In genomic region chr9:38061326-38061947, GRCh38 we compare ENCODE assay signal across 10 cellular contexts. TPM values are rescaled to one million over a fixed set of nuclear protein-coding genes. Genes with fewer than 3 reads are reported as not detected.
DNase-seq lines count a peak whose midpoint lies in the region; ATAC-seq and TF ChIP-seq lines count a peak whose summit lies in the region.
"Had no signal": no experiment of that assay in that cellular context is flagged by ENCODE, and none has a peak within 500 bp of the region (broad histone marks: within the 10 kb centered on the region; RNA-seq: fewer than 3 reads in every experiment).

No MANE protein-coding gene starts in this region.

- TF ChIP-seq RAD21 in IMR-90 (IDR thresholded peaks at IDR 0.05; ENCODE audit: low read length), result no peak

- intact Hi-C loops in IMR-90 (cut with micrococcal nuclease), result no loop called here

- H2BK120ac ChIP-seq in IMR-90 (ENCODE audit: low read depth, low read length) (no peak overlapping the region), trophoblast cell (ENCODE audit: insufficient read depth, low read length, poor library complexity) (no peak overlapping the region)

- no peak overlapping the region for H3K4ac ChIP-seq in IMR-90 (ENCODE audit: low read depth, low read length)
- H3K4ac ChIP-seq in trophoblast cell (ENCODE audit: low read depth, low read length), result peak overlapping the region; percentile 70

- H2AK5ac ChIP-seq in IMR-90 (ENCODE audit: low read depth, low read length), result peak overlapping the region; percentile 56; the same call in 1 of the 2 replicates
- no peak overlapping the region for H2AK5ac ChIP-seq in trophoblast cell (ENCODE audit: low read length)

- H3K9ac ChIP-seq in IMR-90 (ENCODE audit: low read depth, low read length) (no peak overlapping the region), trophoblast cell (ENCODE audit: low read length) (no peak overlapping the region)

- H3K36me3 ChIP-seq in HEK293 (ENCODE audit: control insufficient read depth in 2 of 2, insufficient read depth in 1 of 2, low read length in 2 of 2) (peaks cover 0 to 59% of the 10 kb centered on the region in 2 experiments; a peak in 1 of 3 replicates), IMR-90 (ENCODE audit: control insufficient read depth, insufficient read depth, low read length) (peaks cover 32% of the 10 kb centered on the region), trophoblast cell (ENCODE audit: control insufficient read depth in 1 of 2, insufficient read depth in 2 of 2, low read length in 2 of 2) (peaks cover 13 to 36% of the 10 kb centered on the region in 2 experiments)

- no peak overlapping the region for H2BK20ac ChIP-seq in IMR-90 (ENCODE audit: low read depth, low read length)

- peaks cover 61% of the 10 kb centered on the region for H3K9me1 ChIP-seq in IMR-90 (ENCODE audit: insufficient read depth, low read length)

- H3K27me3 ChIP-seq in IMR-90 (ENCODE audit: control insufficient read depth, insufficient read depth, low read length) (no peaks in the 10 kb centered on the region), trophoblast cell (ENCODE audit: insufficient read depth, low read length) (no peaks in the 10 kb centered on the region)
- H3K27me3 ChIP-seq: esophagus muscularis mucosa had no signal

- no peak overlapping the region for H2BK12ac ChIP-seq in trophoblast cell (ENCODE audit: low read length)

- peak; percentile 49 for ATAC-seq in GM18868 (IDR thresholded peaks at IDR 0.05; ENCODE audit: unreplicated experiment)
- no peak for ATAC-seq in IMR-90 (ENCODE audit: low read depth)
- ATAC-seq in HG03139 (IDR thresholded peaks at IDR 0.05; ENCODE audit: unreplicated experiment), result no peak

- H3K27ac ChIP-seq in HEK293 (ENCODE audit: extremely low read depth, low read depth, low read length), result no peak overlapping the region
- peak overlapping the region; percentile 24; the same call in 1 of the 2 replicates for H3K27ac ChIP-seq in IMR-90 (ENCODE audit: insufficient read depth, low read length)
- H3K27ac ChIP-seq in trophoblast cell (ENCODE audit: low read depth, low read length), result no peak overlapping the region

- H3K23ac ChIP-seq in IMR-90 (ENCODE audit: low read depth, low read length) (peak overlapping the region; percentile 53), trophoblast cell (ENCODE audit: low read length) (no peak overlapping the region)

- dilution Hi-C loops in IMR-90 (cut with HindIII; ENCODE audit: low sequenced_read_pairs, unreplicated experiment), result loop anchor here (25.0 kb wide), 1 partner anchor 124 kb away; no protein-coding TSS in a partner anchor

- H3K9me3 ChIP-seq in HEK293 (ENCODE audit: control insufficient read depth, insufficient read depth, low read depth, low read length) (no peaks in the 10 kb centered on the region), IMR-90 (ENCODE audit: control insufficient read depth, insufficient read depth, low read length) (no peaks in the 10 kb centered on the region), trophoblast cell (ENCODE audit: insufficient read depth, low read depth, low read length) (peaks cover 3% of the 10 kb centered on the region)
- H3K9me3 ChIP-seq: esophagus muscularis mucosa had no signal

- no peak overlapping the region for H3K4me2 ChIP-seq in IMR-90 (ENCODE audit: low read depth, low read length)
- no peak overlapping the region for H3K4me2 ChIP-seq in trophoblast cell (ENCODE audit: low read length)

- 82% methylated on average over 2 of the region's 6 CpGs; no CpG with 5 or more reads in 1 of the 2 experiments for WGBS in IMR-90 (ENCODE audit: extremely low coverage in 2 of 2, insufficient read length in 1 of 2), 2 experiments
- no CpG with 5 or more reads among the region's 6 CpGs for WGBS in trophoblast cell (ENCODE audit: extremely low coverage, insufficient coverage, insufficient read length)

- H2AFZ ChIP-seq in IMR-90 (replicated peaks; ENCODE audit: low read length, poor library complexity), result no peak overlapping the region
- H2AFZ ChIP-seq in trophoblast cell (ENCODE audit: insufficient read depth, low read length, poor library complexity), result no peak overlapping the region

- 0 out of 4 replicates have a peak overlapping the region, but pooled peaks of 1 of the 2 experiments have one; percentile 3 for H4K8ac ChIP-seq in IMR-90 (ENCODE audit: low read depth in 2 of 2, low read length in 2 of 2)
- H4K8ac ChIP-seq in trophoblast cell (ENCODE audit: low read depth, low read length), result no peak overlapping the region

- in situ Hi-C loops in IMR-90 (cut with MboI; ENCODE audit: low sequenced_read_pairs), result loop anchor here (5.0 to 25.0 kb wide), 3 partner anchors 39 to 574 kb away; partner anchors contain the start of gene POLR1E

- H2BK15ac ChIP-seq in IMR-90 (ENCODE audit: low read depth, low read length), result no peak overlapping the region

- H3K4me1 ChIP-seq in HEK293 (ENCODE audit: control insufficient read depth, insufficient read depth, low read length) (peaks cover 5% of the 10 kb centered on the region), IMR-90 (ENCODE audit: control insufficient read depth, insufficient read depth, low read length) (peaks cover 52% of the 10 kb centered on the region), trophoblast cell (ENCODE audit: control insufficient read depth in 1 of 2, insufficient read depth in 2 of 2, low read length in 2 of 2) (peaks cover 47 to 58% of the 10 kb centered on the region in 2 experiments)

- no TSS peak for BruUV-seq in IMR-90 (replicated peaks; lab: Mats Ljungman, UMichigan)

- H3K56ac ChIP-seq in IMR-90 (ENCODE audit: extremely low read depth, insufficient read depth, low read length), result no peak overlapping the region

- DNase-seq in IMR-90, result no peak
- no peak for DNase-seq in trophoblast cell
- no peak for DNase-seq in stimulated activated CD4-positive, alpha-beta T cell treated with anti-CD3 and anti-CD28 coated beads, Interleukin-15, amount 100 ng/mL, for 24 hours
- DNase-seq in glomerular visceral epithelial cell (ENCODE audit: extremely low spot score), result no peak
- DNase-seq in HuH-7 (ENCODE audit: low spot score), result no peak
- DNase-seq: activated effector memory CD4-positive, alpha-beta T cell treated with anti-CD3 and anti-CD28 coated beads, Interleukin-2, amount 50 U/mL, for 16 hours had no signal

- CTCF ChIA-PET in HEK293 (lab: Yijun Ruan, JAX) (interaction anchor here (0.6 to 1.4 kb wide), 3 partner anchors 36 to 100 kb away, joined by 3 to 4 read pairs (median 3); no protein-coding TSS in a partner anchor), IMR-90 (lab: Yijun Ruan, JAX) (no interaction called here)

- H3K14ac ChIP-seq in IMR-90 (replicated peaks; ENCODE audit: low read depth, low read length) (peak overlapping the region; percentile 12), trophoblast cell (ENCODE audit: low read length) (no peak overlapping the region)

- H4K91ac ChIP-seq in IMR-90 (ENCODE audit: insufficient read depth, low read depth, low read length), result no peak overlapping the region
- no peak overlapping the region for H4K91ac ChIP-seq in trophoblast cell (ENCODE audit: low read depth, low read length)

- peaks cover 47% of the 10 kb centered on the region for H3K79me2 ChIP-seq in trophoblast cell (ENCODE audit: control insufficient read depth, insufficient read depth, low read length, poor library complexity)

- H4K20me1 ChIP-seq in IMR-90 (ENCODE audit: insufficient read depth, low read length), result peaks cover 98% of the 10 kb centered on the region

- H3K79me1 ChIP-seq in IMR-90 (ENCODE audit: low read depth in 1 of 2, low read length in 2 of 2) (peaks cover 0 to 91% of the 10 kb centered on the region in 2 experiments; a peak in 3 of 4 replicates), trophoblast cell (ENCODE audit: low read length) (no peaks in the 10 kb centered on the region)

- H2AK9ac ChIP-seq in IMR-90 (replicated peaks; ENCODE audit: low read depth, low read length, poor library complexity), result peak overlapping the region; percentile 37

- no peak overlapping the region for H3K4me3 ChIP-seq in HEK293 (ENCODE audit: low read depth, low read length)
- H3K4me3 ChIP-seq in IMR-90 (ENCODE audit: insufficient read depth, low read depth, low read length), result no peak overlapping the region
- H3K4me3 ChIP-seq in trophoblast cell (ENCODE audit: low read depth, low read length), result no peak overlapping the region
- H3K4me3 ChIP-seq: esophagus muscularis mucosa had no signal

- no peak overlapping the region for H4K5ac ChIP-seq in IMR-90 (ENCODE audit: low read depth, low read length)

- no peak overlapping the region for H4K12ac ChIP-seq in trophoblast cell (ENCODE audit: low read depth, low read length)

- H3K18ac ChIP-seq in IMR-90 (ENCODE audit: low read depth, low read length) (no peak overlapping the region), trophoblast cell (ENCODE audit: low read length) (no peak overlapping the region)

- POLR2A ChIA-PET in HEK293 (lab: Yijun Ruan, JAX) (interaction anchor here (0.6 to 1.3 kb wide), 3 partner anchors 18 to 310 kb away, joined by 4 to 6 read pairs (median 4); no protein-coding TSS in a partner anchor), IMR-90 (lab: Charles Lee; ENCODE audit: unreplicated experiment) (no interaction called here)

- TF ChIP-seq POLR2A in IMR-90 (IDR thresholded peaks at IDR 0.05; ENCODE audit: low read depth, low read length), result no peak

- no peak overlapping the region for H2BK5ac ChIP-seq in IMR-90 (ENCODE audit: low read depth, low read length, poor library complexity, severe bottlenecking)
- no peak overlapping the region for H2BK5ac ChIP-seq in trophoblast cell (ENCODE audit: low read depth, low read length, poor library complexity)

- no peak for TF ChIP-seq CTCF in HEK293 (tag by site-specific recombination; IDR thresholded peaks at IDR 0.05)
- no peak for TF ChIP-seq CTCF in IMR-90 (conservative IDR thresholded peaks at IDR 0.05; ENCODE audit: low read depth, low read length)

TF ChIP-seq in HEK293, 187 proteins besides CTCF, POLR2A, EP300 and RAD21:
- TF ChIP-seq ZIC2 (tag by site-specific recombination; IDR thresholded peaks at IDR 0.05) (peak; percentile 31; the same call in 1 of the 2 replicates), YY1 (tag by site-specific recombination; IDR thresholded peaks at IDR 0.05) (no peak), ZNF174 (tag by site-specific recombination; IDR thresholded peaks at IDR 0.05) (no peak), ZSCAN23 (tag by site-specific recombination; IDR thresholded peaks at IDR 0.05) (no peak)

TF ChIP-seq in IMR-90, 13 proteins besides CTCF, POLR2A, EP300 and RAD21:
- TF ChIP-seq MAZ (IDR thresholded peaks at IDR 0.05; ENCODE audit: borderline replicate concordance, low read depth, low read length) (no peak), SMC3 (IDR thresholded peaks at IDR 0.05; ENCODE audit: low read depth, low read length) (no peak), MXI1 (IDR thresholded peaks at IDR 0.05; ENCODE audit: borderline replicate concordance, low read depth, low read length) (no peak), BHLHE40 (IDR thresholded peaks at IDR 0.05; ENCODE audit: low read depth, low read length) (0 out of 2 replicates have a peak, but pooled peaks have one; percentile 37), CEBPB (IDR thresholded peaks at IDR 0.05; ENCODE audit: low read depth, low read length) (no peak), NFE2L2 (IDR thresholded peaks at IDR 0.05; ENCODE audit: low read depth, low read length) (no peak)

RNA-seq across cellular contexts. Expression of gene SHB, which starts 7.6 kb away (rescaled TPM):
- total RNA-seq in IMR-90 (2012; rRNA removed), result 6.1 and 7.8 TPM in 2 replicates
- 20.4 and 22.9 TPM in 2 replicates for polyA plus RNA-seq in IMR-90 (2012; rRNA removed)
- 15.8 and 28.1 TPM in 2 replicates for polyA plus RNA-seq in IMR-90 (2012; cell fraction: cytosol; rRNA removed)
- 36.9 and 39.5 TPM in 2 replicates for polyA plus RNA-seq in IMR-90 (2012; cell fraction: nucleus; rRNA removed; ENCODE audit: low replicate concordance)
- polyA plus RNA-seq in trophoblast cell (2013), result 21.8 and 22.1 TPM in 2 replicates
